In genomic region chr10:70198696-70199466, GRCh38 we compare ENCODE assay signal across 29 cellular contexts. TPM values are rescaled to one million over a fixed set of nuclear protein-coding genes. Genes with fewer than 3 reads are reported as not detected.
DNase-seq lines count a peak whose midpoint lies in the region; ATAC-seq and TF ChIP-seq lines count a peak whose summit lies in the region.
"Had no signal": no experiment of that assay in that cellular context is flagged by ENCODE, and none has a peak within 500 bp of the region (broad histone marks: within the 10 kb centered on the region; RNA-seq: fewer than 3 reads in every experiment).

No MANE protein-coding gene starts in this region.

- no peaks in the 10 kb centered on the region for H3K27me3 Mint-ChIP-seq in activated naive CD4-positive, alpha-beta T cell treated with anti-CD3 and anti-CD28 coated beads, Interleukin-2, amount 10 ng/mL, durations not matched to agents 7 days and 5 days
- no peaks in the 10 kb centered on the region for H3K27me3 Mint-ChIP-seq in endodermal cell (ENCODE audit: insufficient read depth)
- H3K27me3 Mint-ChIP-seq: B cell had no signal

- no peak for ATAC-seq in stimulated activated effector memory CD8-positive, alpha-beta T cell treated with anti-CD3 and anti-CD28 coated beads, Interleukin-12 subunit alpha, Interleukin-12 subunit beta, amount 100 ng/mL, for 72 hours
- ATAC-seq in GM21526 (IDR thresholded peaks at IDR 0.05; ENCODE audit: low FRiP score, unreplicated experiment) = no peak
- ATAC-seq: A549; activated CD4-positive, CD25-positive, alpha-beta regulatory T cell treated with anti-CD3 and anti-CD28 coated beads, Interleukin-2, amount 50 U/mL, for 24 hours; left lobe of liver; psoas muscle; stimulated activated naive CD8-positive, alpha-beta T cell treated with anti-CD3 and anti-CD28 coated beads, Interleukin-15, Interleukin-2, amounts not matched to agents 100 U/mL and 50 U/mL, for 24 hours had no signal

- peak; percentile 32 for DNase-seq in activated naive CD4-positive, alpha-beta T cell treated with anti-CD3 and anti-CD28 coated beads, Interleukin-2, amount 10 ng/mL, durations not matched to agents 7 days and 5 days
- DNase-seq in activated naive CD4-positive, alpha-beta T cell treated with anti-CD3 and anti-CD28 coated beads, Interleukin-2, amount 50 U/mL, for 16 hours = no peak
- DNase-seq in SK-MEL-5 (ENCODE audit: low read depth, low spot score) = peak; percentile 29
- peak; percentile 59 for DNase-seq in endodermal cell
- DNase-seq in stimulated activated effector memory CD8-positive, alpha-beta T cell treated with anti-CD3 and anti-CD28 coated beads, Interleukin-12 subunit alpha, Interleukin-12 subunit beta, amount 100 ng/mL, for 72 hours (ENCODE audit: low spot score in 2 of 2) = no peak
- no peak for DNase-seq in stimulated activated CD4-positive, alpha-beta T cell treated with anti-CD3 and anti-CD28 coated beads, Interleukin-15, amount 100 ng/mL, for 24 hours
- DNase-seq in NCI-H510A (lab: John Stamatoyannopoulos, UW) = no peak
- DNase-seq: activated gamma-delta T cell treated with Interleukin-2 at 50 U/mL for 16 hours; activated T-cell treated with anti-CD3 and anti-CD28 coated beads, Interleukin-2, amount 50 U/mL, for 1 hour; amygdala; GM23248; hypothalamus; mesenchymal stem cell; NCI-H1436; NCI-H2107; psoas muscle; SK-N-SH; stimulated activated naive CD8-positive, alpha-beta T cell treated with anti-CD3 and anti-CD28 coated beads, Interleukin-15, Interleukin-2, amounts not matched to agents 100 U/mL and 50 U/mL, for 24 hours had no signal

- peaks cover 23% of the 10 kb centered on the region for H3K4me1 Mint-ChIP-seq in activated naive CD4-positive, alpha-beta T cell treated with anti-CD3 and anti-CD28 coated beads, Interleukin-2, amount 10 ng/mL, durations not matched to agents 7 days and 5 days
- H3K4me1 Mint-ChIP-seq in endodermal cell = no peaks in the 10 kb centered on the region
- peaks cover 15% of the 10 kb centered on the region for H3K4me1 Mint-ChIP-seq in stimulated activated effector memory CD8-positive, alpha-beta T cell treated with anti-CD3 and anti-CD28 coated beads, Interleukin-12 subunit alpha, Interleukin-12 subunit beta, amount 100 ng/mL, for 72 hours
- H3K4me1 Mint-ChIP-seq: B cell had no signal

- H3K9me3 ChIP-seq in endodermal cell (ENCODE audit: control insufficient read depth, low read length) = no peaks in the 10 kb centered on the region
- H3K9me3 ChIP-seq: neutrophil, psoas muscle, vagina had no signal

- peaks cover 57% of the 10 kb centered on the region for H3K36me3 ChIP-seq in endodermal cell (ENCODE audit: control insufficient read depth, insufficient read depth, low read length)
- H3K36me3 ChIP-seq: neutrophil had no signal

- no peaks in the 10 kb centered on the region for H3K27me3 ChIP-seq in endodermal cell (ENCODE audit: control insufficient read depth, insufficient read depth, low read length, poor library complexity, severe bottlenecking)
- H3K27me3 ChIP-seq: breast epithelium, esophagus muscularis mucosa, neutrophil, vagina had no signal

- H3K36me3 Mint-ChIP-seq in activated naive CD4-positive, alpha-beta T cell treated with anti-CD3 and anti-CD28 coated beads, Interleukin-2, amount 10 ng/mL, durations not matched to agents 7 days and 5 days = peaks cover 42% of the 10 kb centered on the region
- H3K36me3 Mint-ChIP-seq in endodermal cell (ENCODE audit: low read depth) = peaks cover 37% of the 10 kb centered on the region
- peaks cover 77% of the 10 kb centered on the region for H3K36me3 Mint-ChIP-seq in stimulated activated effector memory CD8-positive, alpha-beta T cell treated with anti-CD3 and anti-CD28 coated beads, Interleukin-12 subunit alpha, Interleukin-12 subunit beta, amount 100 ng/mL, for 72 hours

- in situ Hi-C loops in SK-MEL-5 (cut with HindIII; ENCODE audit: low pct_unique_long_range_greater_than_20kb, low sequenced_read_pairs) = no loop called here

- TF ChIP-seq CTCF in endodermal cell (conservative IDR thresholded peaks at IDR 0.05) = peak; percentile 58

- no peak overlapping the region for H3K4me3 Mint-ChIP-seq in activated naive CD4-positive, alpha-beta T cell treated with anti-CD3 and anti-CD28 coated beads, Interleukin-2, amount 10 ng/mL, durations not matched to agents 7 days and 5 days
- no peak overlapping the region for H3K4me3 Mint-ChIP-seq in endodermal cell
- H3K4me3 Mint-ChIP-seq in stimulated activated effector memory CD8-positive, alpha-beta T cell treated with anti-CD3 and anti-CD28 coated beads, Interleukin-12 subunit alpha, Interleukin-12 subunit beta, amount 100 ng/mL, for 72 hours = no peak overlapping the region
- H3K4me3 Mint-ChIP-seq: B cell; T-helper 1 cell treated with Interleukin-12 subunit alpha and Interleukin-12 subunit beta and Interleukin-4 antibody, amounts not matched to agents 30 μg/mL and 1 μg/mL, for 36 hours had no signal

- no peak overlapping the region for H3K27ac ChIP-seq in endodermal cell (ENCODE audit: low read depth, low read length)
- H3K27ac ChIP-seq: A549, breast epithelium, coronary artery, esophagus muscularis mucosa, GM23248, neutrophil, psoas muscle, vagina had no signal

- no peak overlapping the region for H3K9ac ChIP-seq in endodermal cell (ENCODE audit: extremely low read depth, low read length, poor library complexity, severe bottlenecking)
- H3K9ac ChIP-seq: GM23248, SK-N-SH had no signal

- 90 to 100% methylated on average over 2 to 5 of the region's 5 CpGs for WGBS in endodermal cell (ENCODE audit: insufficient coverage in 1 of 2, insufficient read length in 1 of 2), 2 experiments

- H3K4me1 ChIP-seq in endodermal cell (ENCODE audit: control insufficient read depth, insufficient read depth, low read length) = no peaks in the 10 kb centered on the region
- H3K4me1 ChIP-seq: breast epithelium, esophagus muscularis mucosa, psoas muscle, vagina had no signal

- H3K4me3 ChIP-seq in endodermal cell (ENCODE audit: low read length) = no peak overlapping the region
- H3K4me3 ChIP-seq: A549, breast epithelium, coronary artery, esophagus muscularis mucosa, GM23248, psoas muscle, vagina had no signal

- H3K9me3 Mint-ChIP-seq in activated naive CD4-positive, alpha-beta T cell treated with anti-CD3 and anti-CD28 coated beads, Interleukin-2, amount 10 ng/mL, durations not matched to agents 7 days and 5 days = no peaks in the 10 kb centered on the region
- no peaks in the 10 kb centered on the region for H3K9me3 Mint-ChIP-seq in endodermal cell
- no peaks in the 10 kb centered on the region for H3K9me3 Mint-ChIP-seq in stimulated activated effector memory CD8-positive, alpha-beta T cell treated with anti-CD3 and anti-CD28 coated beads, Interleukin-12 subunit alpha, Interleukin-12 subunit beta, amount 100 ng/mL, for 72 hours
- H3K9me3 Mint-ChIP-seq: T-helper 1 cell treated with Interleukin-12 subunit alpha and Interleukin-12 subunit beta and Interleukin-4 antibody, amounts not matched to agents 30 μg/mL and 1 μg/mL, for 36 hours had no signal

- CTCF ChIA-PET in activated naive CD4-positive, alpha-beta T cell treated with anti-CD3 and anti-CD28 coated beads, Interleukin-2, amount 10 ng/mL, durations not matched to agents 7 days and 5 days (lab: Charles Lee) = interaction anchor here (0.8 to 2.8 kb wide), 6 partner anchors 8 to 83 kb away, joined by 3 to 17 read pairs (median 6); partner anchors contain the start of gene TYSND1

- no peak overlapping the region for H3K27ac Mint-ChIP-seq in activated naive CD4-positive, alpha-beta T cell treated with anti-CD3 and anti-CD28 coated beads, Interleukin-2, amount 10 ng/mL, durations not matched to agents 7 days and 5 days
- H3K27ac Mint-ChIP-seq in endodermal cell = no peak overlapping the region
- peak overlapping the region; percentile 48 for H3K27ac Mint-ChIP-seq in stimulated activated effector memory CD8-positive, alpha-beta T cell treated with anti-CD3 and anti-CD28 coated beads, Interleukin-12 subunit alpha, Interleukin-12 subunit beta, amount 100 ng/mL, for 72 hours
- H3K27ac Mint-ChIP-seq: B cell; T-helper 1 cell treated with Interleukin-12 subunit alpha and Interleukin-12 subunit beta and Interleukin-4 antibody, amounts not matched to agents 30 μg/mL and 1 μg/mL, for 36 hours had no signal

RNA-seq across cellular contexts. Expression of gene SAR1A, which starts 28.6 kb away (rescaled TPM):
- total RNA-seq in SK-MEL-5 (2014; rRNA removed; shearing (Covaris generic)) = 71.4 and 73.2 TPM in 2 replicates
- 24.3 and 31.7 TPM in 2 replicates for polyA plus RNA-seq in SK-MEL-5 (2015; cell fraction: cytosol; rRNA removed)
- polyA plus RNA-seq in SK-MEL-5 (2015; cell fraction: nucleus; rRNA removed) = 24.7 and 50.9 TPM in 2 replicates
- 100 to 1,000 TPM; 118 to 125 TPM for total RNA-seq in endodermal cell
- 71.8 TPM for polyA plus RNA-seq in endodermal cell (2013, experiment 1 of 2)
- 67.7 TPM for polyA plus RNA-seq in endodermal cell (2013, experiment 2 of 2)

RNA-seq across cellular contexts. Expression of gene PPA1, which starts 34.3 kb away (rescaled TPM):
- total RNA-seq in SK-MEL-5 (2014; rRNA removed; shearing (Covaris generic)) = 157 and 183 TPM in 2 replicates
- polyA plus RNA-seq in SK-MEL-5 (2015; cell fraction: cytosol; rRNA removed) = 84.5 and 103 TPM in 2 replicates
- polyA plus RNA-seq in SK-MEL-5 (2015; cell fraction: nucleus; rRNA removed) = 20.0 and 23.6 TPM in 2 replicates
- 10 to 100 TPM; 63.3 to 72.1 TPM for total RNA-seq in endodermal cell
- 120 TPM for polyA plus RNA-seq in endodermal cell (2013, experiment 1 of 2)
- polyA plus RNA-seq in endodermal cell (2013, experiment 2 of 2) = 119 TPM

RNA-seq across cellular contexts. Expression of gene TYSND1, which starts 52.4 kb away (rescaled TPM):
- total RNA-seq in SK-MEL-5 (2014; rRNA removed; shearing (Covaris generic)) = 22.7 and 24.4 TPM in 2 replicates
- polyA plus RNA-seq in SK-MEL-5 (2015; cell fraction: cytosol; rRNA removed) = 24.4 and 25.8 TPM in 2 replicates
- polyA plus RNA-seq in SK-MEL-5 (2015; cell fraction: nucleus; rRNA removed) = 72.8 and 77.5 TPM in 2 replicates
- 10 to 100 TPM; 13.1 to 13.6 TPM for total RNA-seq in endodermal cell
- polyA plus RNA-seq in endodermal cell (2013, experiment 1 of 2) = 6.7 TPM
- 6.8 TPM for polyA plus RNA-seq in endodermal cell (2013, experiment 2 of 2)

Comparison
In these comparisons a context has a peak if more than half of its experiments do, and no peak if none do; other contexts are left out.
1. DNase-seq: peak in activated naive CD4-positive, alpha-beta T cell treated with anti-CD3 and anti-CD28 coated beads, Interleukin-2, amount 10 ng/mL, durations not matched to agents 7 days and 5 days (single experiment), SK-MEL-5 (single experiment) and endodermal cell (single experiment); none in activated naive CD4-positive, alpha-beta T cell treated with anti-CD3 and anti-CD28 coated beads, Interleukin-2, amount 50 U/mL, for 16 hours (single experiment), stimulated activated effector memory CD8-positive, alpha-beta T cell treated with anti-CD3 and anti-CD28 coated beads, Interleukin-12 subunit alpha, Interleukin-12 subunit beta, amount 100 ng/mL, for 72 hours (0 of 2), stimulated activated CD4-positive, alpha-beta T cell treated with anti-CD3 and anti-CD28 coated beads, Interleukin-15, amount 100 ng/mL, for 24 hours (single experiment) and NCI-H510A (single experiment).